27 cellular contexts compared by ENCODE assay signal in the genomic region with DNA sequence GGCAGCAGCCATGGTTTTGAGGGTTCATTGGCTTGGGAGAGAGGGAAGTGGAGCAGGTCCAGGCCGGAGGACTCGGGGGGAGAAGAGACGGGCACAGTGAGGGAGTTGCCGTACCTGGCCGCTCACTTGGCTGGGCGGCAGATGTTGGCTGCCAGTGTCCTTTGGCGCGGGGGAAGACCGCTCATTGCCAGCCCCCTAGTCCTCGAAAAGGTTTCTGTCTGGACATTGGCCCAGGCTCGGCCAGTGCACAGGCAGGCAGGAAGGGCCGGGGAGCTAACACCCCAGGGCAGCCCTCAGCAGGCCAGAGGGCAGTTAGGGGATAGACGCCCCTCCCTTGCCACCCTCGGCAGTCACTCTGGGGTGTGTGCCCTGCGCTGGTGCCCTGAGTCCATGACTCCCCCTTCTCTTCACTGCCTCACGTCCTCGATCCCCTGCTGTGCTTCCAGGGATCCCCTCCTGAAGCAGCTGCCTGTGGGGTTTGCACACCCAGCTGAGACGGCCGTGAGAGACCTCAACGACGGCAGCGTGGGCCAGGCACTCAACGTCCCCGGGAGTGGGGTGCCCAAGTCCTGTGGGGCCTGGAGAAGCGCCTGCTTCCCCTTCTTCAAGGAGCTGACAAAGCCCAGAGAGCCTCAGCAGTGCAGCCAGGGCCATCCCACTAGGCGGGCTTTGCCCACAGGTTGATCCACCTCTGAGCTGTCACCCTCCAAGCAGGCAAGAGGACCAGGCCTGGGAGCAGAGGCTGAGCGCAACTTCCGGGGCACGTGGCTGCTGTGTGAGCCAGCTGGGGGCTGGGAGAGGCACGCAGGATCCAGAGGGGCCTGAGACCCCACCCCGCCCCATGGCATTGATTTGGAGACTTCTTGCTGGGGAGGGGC. TPM values are rescaled to one million over a fixed set of nuclear protein-coding genes. Genes with fewer than 3 reads are reported as not detected.
DNase-seq lines count a peak whose midpoint lies in the region; ATAC-seq and TF ChIP-seq lines count a peak whose summit lies in the region.
"Had no signal": no experiment of that assay in that cellular context is flagged by ENCODE, and none has a peak within 500 bp of the region (broad histone marks: within the 10 kb centered on the region; RNA-seq: fewer than 3 reads in every experiment).

No MANE protein-coding gene starts in this region.

- peak; percentile 8 for ATAC-seq in effector memory CD8-positive, alpha-beta T cell (replicated peaks)

- H3K4me1 Mint-ChIP-seq in activated naive CD8-positive, alpha-beta T cell (ENCODE audit: low read depth) = peaks cover 13% of the 10 kb centered on the region
- peaks cover 8% of the 10 kb centered on the region for H3K4me1 Mint-ChIP-seq in activated naive CD8-positive, alpha-beta T cell treated with anti-CD3 and anti-CD28 coated beads for 36 hours
- peaks cover 16 to 47% (median 23%) of the 10 kb centered on the region in 3 donors for H3K4me1 Mint-ChIP-seq in CD8-positive, alpha-beta memory T cell
- H3K4me1 Mint-ChIP-seq in effector memory CD8-positive, alpha-beta T cell (ENCODE audit: low read depth in 2 of 2) = peaks cover 39 to 42% of the 10 kb centered on the region in 2 donors

- DNase-seq in activated naive CD8-positive, alpha-beta T cell treated with anti-CD3 and anti-CD28 coated beads for 36 hours = no peak
- peak in 1 of 5 donors; percentile 12 for DNase-seq in CD8-positive, alpha-beta memory T cell
- DNase-seq in effector memory CD8-positive, alpha-beta T cell = no peak
- DNase-seq in cerebellar cortex (ENCODE audit: low spot score) = no peak
- DNase-seq in colonic mucosa = no peak
- no peak for DNase-seq in DMS79 (lab: John Stamatoyannopoulos, UW)
- DNase-seq: activated CD4-positive, alpha-beta T cell treated with anti-CD3 and anti-CD28 coated beads for 1 hour; activated gamma-delta T cell treated with Interleukin-2 at 50 U/mL for 16 hours; BE2C; Calu3; HCEC 1CT; KG1; NCI-H1436 treated with DMSO at 0.1 percent for 48 hours; NCI-H2107; NCI-H446; NCI-H82; SK-N-SH; stimulated activated CD4-positive, alpha-beta T cell treated with anti-CD3 and anti-CD28 coated beads, Interleukin-12 subunit alpha, Interleukin-12 subunit beta, amount 100 ng/mL, for 4 hours; stimulated activated CD4-positive, alpha-beta T cell treated with anti-CD3 and anti-CD28 coated beads, Interleukin-4, amount 100 ng/mL, for 1 hour had no signal

- peak overlapping the region in 2 of 3 donors; percentile 62 to 65 for H3K9ac ChIP-seq in skeletal muscle tissue (ENCODE audit: low read depth in 1 of 3, low read length in 3 of 3)
- H3K9ac ChIP-seq in colonic mucosa (ENCODE audit: low read depth in 2 of 2, low read length in 2 of 2) = no peak overlapping the region
- H3K9ac ChIP-seq: SK-N-SH had no signal

- peak overlapping the region; percentile 13 for H3K27ac ChIP-seq in CD8-positive, alpha-beta memory T cell (ENCODE audit: low read depth, low read length)
- H3K27ac ChIP-seq in skeletal muscle tissue (ENCODE audit: low read depth, low read length) (no peak overlapping the region), colonic mucosa (no peak overlapping the region)
- H3K27ac ChIP-seq: epithelial cell of prostate, thoracic aorta, vagina had no signal

- H3K4me1 ChIP-seq in CD8-positive, alpha-beta memory T cell (ENCODE audit: insufficient read depth, low read length) = peaks cover 19% of the 10 kb centered on the region
- H3K4me1 ChIP-seq in skeletal muscle tissue (ENCODE audit: control insufficient read depth in 3 of 3, insufficient read depth in 3 of 3, low read length in 3 of 3) = peaks cover 22 to 54% (median 44%) of the 10 kb centered on the region in 3 donors
- H3K4me1 ChIP-seq in colonic mucosa = no peaks in the 10 kb centered on the region
- H3K4me1 ChIP-seq: vagina had no signal

- H3K36me3 Mint-ChIP-seq in activated naive CD8-positive, alpha-beta T cell = peaks cover 3% of the 10 kb centered on the region
- H3K36me3 Mint-ChIP-seq in activated naive CD8-positive, alpha-beta T cell treated with anti-CD3 and anti-CD28 coated beads for 36 hours = peaks cover 9% of the 10 kb centered on the region
- H3K36me3 Mint-ChIP-seq in CD8-positive, alpha-beta memory T cell = peaks cover 0 to 37% (median 9%) of the 10 kb centered on the region in 3 donors
- H3K36me3 Mint-ChIP-seq in effector memory CD8-positive, alpha-beta T cell (ENCODE audit: insufficient read depth) = peaks cover 67% of the 10 kb centered on the region
- H3K36me3 Mint-ChIP-seq: natural killer cell treated with Interleukin-12 subunit alpha and Interleukin-12 subunit beta and Interleukin-15 and Interleukin-18, amount 100 ng/mL, for 72 hours had no signal

- H3K27me3 ChIP-seq in CD8-positive, alpha-beta memory T cell (ENCODE audit: insufficient read depth, low read length, poor library complexity, severe bottlenecking) = no peaks in the 10 kb centered on the region
- H3K27me3 ChIP-seq in skeletal muscle tissue (ENCODE audit: control insufficient read depth in 3 of 3, insufficient read depth in 3 of 3, low read length in 3 of 3) (no peaks in the 10 kb centered on the region), colonic mucosa (no peaks in the 10 kb centered on the region)
- H3K27me3 ChIP-seq: BE2C, vagina had no signal

- H3K9me3 Mint-ChIP-seq in activated naive CD8-positive, alpha-beta T cell (ENCODE audit: low read depth) = no peaks in the 10 kb centered on the region
- H3K9me3 Mint-ChIP-seq in activated naive CD8-positive, alpha-beta T cell treated with anti-CD3 and anti-CD28 coated beads for 36 hours = no peaks in the 10 kb centered on the region
- H3K9me3 Mint-ChIP-seq in CD8-positive, alpha-beta memory T cell = no peaks in the 10 kb centered on the region
- no peaks in the 10 kb centered on the region for H3K9me3 Mint-ChIP-seq in effector memory CD8-positive, alpha-beta T cell
- H3K9me3 Mint-ChIP-seq: mesothelial cell of epicardium; natural killer cell treated with Interleukin-12 subunit alpha and Interleukin-12 subunit beta and Interleukin-15 and Interleukin-18, amount 100 ng/mL, for 72 hours had no signal

- no peak overlapping the region for H3K4me3 ChIP-seq in CD8-positive, alpha-beta memory T cell (ENCODE audit: low read length)
- H3K4me3 ChIP-seq in skeletal muscle tissue (ENCODE audit: low read length in 3 of 3) (peak overlapping the region in 1 of 3 donors; percentile 22), colonic mucosa (no peak overlapping the region)
- H3K4me3 ChIP-seq: thoracic aorta, vagina had no signal

- POLR2A ChIA-PET in CD8-positive, alpha-beta memory T cell (lab: Charles Lee) = interaction anchor here (1.4 kb wide), 1 partner anchor 14 kb away, joined by 3 read pairs; no protein-coding TSS in a partner anchor

- H3K27ac Mint-ChIP-seq in activated naive CD8-positive, alpha-beta T cell = peak overlapping the region; percentile 6
- no peak overlapping the region for H3K27ac Mint-ChIP-seq in activated naive CD8-positive, alpha-beta T cell treated with anti-CD3 and anti-CD28 coated beads for 36 hours
- peak overlapping the region in 4 of 8 donors; percentile 5 to 82 (median 61) for H3K27ac Mint-ChIP-seq in CD8-positive, alpha-beta memory T cell
- peak overlapping the region; percentile 2 to 79 for H3K27ac Mint-ChIP-seq in effector memory CD8-positive, alpha-beta T cell
- H3K27ac Mint-ChIP-seq: mesothelial cell of epicardium had no signal

- CTCF ChIA-PET in CD8-positive, alpha-beta memory T cell (lab: Charles Lee) = interaction anchor here (0.8 to 2.6 kb wide), 2 partner anchors 13 to 32 kb away, joined by 3 to 10 read pairs; no protein-coding TSS in a partner anchor

- no peak overlapping the region for H3K4me3 Mint-ChIP-seq in activated naive CD8-positive, alpha-beta T cell
- H3K4me3 Mint-ChIP-seq in activated naive CD8-positive, alpha-beta T cell treated with anti-CD3 and anti-CD28 coated beads for 36 hours = no peak overlapping the region
- H3K4me3 Mint-ChIP-seq in CD8-positive, alpha-beta memory T cell = peak overlapping the region in 2 of 7 donors; percentile 3 to 18
- no peak overlapping the region for H3K4me3 Mint-ChIP-seq in effector memory CD8-positive, alpha-beta T cell
- H3K4me3 Mint-ChIP-seq: activated CD8-positive, alpha-beta T cell treated with anti-CD3 and anti-CD28 coated beads, Interleukin-2, amount 10 ng/mL, durations not matched to agents 7 days and 5 days; mesothelial cell of epicardium; natural killer cell treated with Interleukin-12 subunit alpha and Interleukin-12 subunit beta and Interleukin-15 and Interleukin-18, amount 100 ng/mL, for 72 hours had no signal

- no peaks in the 10 kb centered on the region for H3K27me3 Mint-ChIP-seq in activated naive CD8-positive, alpha-beta T cell
- H3K27me3 Mint-ChIP-seq in activated naive CD8-positive, alpha-beta T cell treated with anti-CD3 and anti-CD28 coated beads for 36 hours = no peaks in the 10 kb centered on the region
- peaks cover 0 to 8% of the 10 kb centered on the region in 2 donors for H3K27me3 Mint-ChIP-seq in CD8-positive, alpha-beta memory T cell
- no peaks in the 10 kb centered on the region for H3K27me3 Mint-ChIP-seq in effector memory CD8-positive, alpha-beta T cell
- H3K27me3 Mint-ChIP-seq: natural killer cell treated with Interleukin-12 subunit alpha and Interleukin-12 subunit beta and Interleukin-15 and Interleukin-18, amount 100 ng/mL, for 72 hours had no signal

- no peak for TF ChIP-seq CTCF in colonic mucosa (IDR thresholded peaks at IDR 0.05)

- H3K36me3 ChIP-seq in CD8-positive, alpha-beta memory T cell (ENCODE audit: insufficient read depth, low read length) = peaks cover 10% of the 10 kb centered on the region
- H3K36me3 ChIP-seq in skeletal muscle tissue (ENCODE audit: control insufficient read depth in 3 of 3, insufficient read depth in 3 of 3, low read length in 3 of 3) (peaks cover 13 to 24% (median 21%) of the 10 kb centered on the region in 3 donors), colonic mucosa (no peaks in the 10 kb centered on the region)

- intact Hi-C loops in colonic mucosa (cut with DNase I) = no loop called here

- H3K9me3 ChIP-seq in CD8-positive, alpha-beta memory T cell (ENCODE audit: low read length) = no peaks in the 10 kb centered on the region
- H3K9me3 ChIP-seq in skeletal muscle tissue (ENCODE audit: control insufficient read depth in 3 of 3, low read length in 3 of 3) (no peaks in the 10 kb centered on the region), colonic mucosa (no peaks in the 10 kb centered on the region)
- H3K9me3 ChIP-seq: BE2C, SK-N-SH, thoracic aorta, vagina had no signal

RNA-seq across cellular contexts. Expression of gene RBM38, which starts 20.4 kb away (rescaled TPM):
- total RNA-seq in activated naive CD8-positive, alpha-beta T cell treated with anti-CD3 and anti-CD28 coated beads for 36 hours = 100 to 1,000 TPM; 142 to 144 TPM
- 100 to 1,000 TPM; 101 to 107 TPM for total RNA-seq in CD8-positive, alpha-beta memory T cell
- 94.4 TPM for polyA plus RNA-seq in CD8-positive, alpha-beta memory T cell
- total RNA-seq in skeletal muscle tissue (60.0 TPM), colonic mucosa (10 to 100 TPM; 41.3 to 43.1 TPM)

Comparison
In these comparisons a context has a peak if more than half of its experiments do, and no peak if none do; other contexts are left out.
1. H3K9ac ChIP-seq: peak in skeletal muscle tissue (2 of 3); none in colonic mucosa (0 of 2).